ENCODE assay signal across 9 cellular contexts in genomic region chr2:62287895-62288589, GRCh38.
DNase-seq lines count a peak whose midpoint lies in the region; ATAC-seq, FAIRE-seq and TF ChIP-seq lines count a peak whose summit lies in the region.
"Had no signal": no experiment of that assay in that cellular context is flagged by ENCODE, and none has a peak within 500 bp of the region (broad histone marks: within the 10 kb centered on the region; RNA-seq: fewer than 3 reads in every experiment).

No MANE protein-coding gene starts in this region.

- intact Hi-C loops in K562 (cut with micrococcal nuclease), result no loop called here
- intact Hi-C loops in mucosa of descending colon (cut with DNase I, micrococcal nuclease), result no loop called here

- H3K9me2 ChIP-seq in Karpas-422 (replicated peaks; ENCODE audit: insufficient read depth, low read length), result no peaks in the 10 kb centered on the region

- peak; percentile 29; the same call in 1 of the 2 replicates for TF ChIP-seq EP300 in K562 (IDR thresholded peaks at IDR 0.05; ENCODE audit: low read length)

- DNase-seq in COLO829 (ENCODE audit: low spot score) (peak; percentile 77), LHCN-M2 (ENCODE audit: low read depth) (peak; percentile 88), RCC 7860 (ENCODE audit: low spot score) (peak; percentile 98), K562 (ENCODE audit: extremely low read depth in 1 of 4, low spot score in 3 of 4) (peak; percentile 58 to 91 (median 73)), mucosa of descending colon (peak; percentile 77 to 81 (median 77)), Karpas-422 (no peak), Ammon's horn (ENCODE audit: low spot score) (no peak)

- TF ChIP-seq RAD21 in K562 (CRISPR knock-in tag; conservative IDR thresholded peaks at IDR 0.05 in 1 of 2, IDR thresholded peaks at IDR 0.05 in 1 of 2), result peak in 1 of 2 experiments; percentile 28; a peak in 1 of 4 replicates

- H3K27ac ChIP-seq in K562 (ENCODE audit: extremely low read depth, low read depth, low read length) (peak overlapping the region; percentile 50), Karpas-422 (ENCODE audit: low read length) (no peak overlapping the region)
- H3K27ac ChIP-seq: epithelial cell of prostate had no signal

- no peaks in the 10 kb centered on the region for H3K36me3 ChIP-seq in K562 (ENCODE audit: control insufficient read depth, insufficient read depth, low read length)
- H3K36me3 ChIP-seq in mucosa of descending colon (ENCODE audit: low read depth), result no peaks in the 10 kb centered on the region
- H3K36me3 ChIP-seq in Karpas-422 (ENCODE audit: insufficient read depth, low read length), result no peaks in the 10 kb centered on the region

- WGBS in K562 (ENCODE audit: insufficient coverage, low coverage, missing lambda C conversion rate), result 0% methylated on average over 1 of the region's 1 CpG

- H3K4me3 ChIP-seq in K562, result no peak overlapping the region
- H3K4me3 ChIP-seq in mucosa of descending colon, result no peak overlapping the region
- H3K4me3 ChIP-seq in Karpas-422 (ENCODE audit: low read length), result no peak overlapping the region

- BruUV-seq in K562 (replicated peaks; lab: Mats Ljungman, UMichigan), result no TSS peak

- POLR2A ChIA-PET in K562 (lab: Yijun Ruan, JAX), result interaction anchor here (0.6 to 2.1 kb wide), 7 partner anchors 9 to 1742 kb away, joined by 3 to 6 read pairs (median 4); no protein-coding TSS in a partner anchor

- ATAC-seq in GM21528 (IDR thresholded peaks at IDR 0.05; ENCODE audit: low FRiP score, unreplicated experiment), result peak; percentile 85
- peak; percentile 82 for ATAC-seq in K562
- peak; percentile 78 for ATAC-seq in mucosa of descending colon

- H2AFZ ChIP-seq in K562 (ENCODE audit: low read depth, low read length), result peak overlapping the region; percentile 14
- H2AFZ ChIP-seq in Karpas-422 (ENCODE audit: low read length), result no peak overlapping the region

- H3K9ac ChIP-seq in K562 (ENCODE audit: insufficient read depth in 1 of 2, low read depth in 2 of 2, low read length in 2 of 2) (peak overlapping the region in 1 of 2 experiments; percentile 5; a peak in 1 of 4 replicates), Karpas-422 (ENCODE audit: low read length) (no peak overlapping the region)

- H3K4me1 ChIP-seq in K562 (replicated peaks in 1 of 2; ENCODE audit: control insufficient read depth in 2 of 2, insufficient read depth in 2 of 2, low read length in 2 of 2) (peaks cover 31 to 46% of the 10 kb centered on the region in 2 experiments), mucosa of descending colon (ENCODE audit: low read depth) (peaks cover 9% of the 10 kb centered on the region), Karpas-422 (ENCODE audit: low read length) (no peaks in the 10 kb centered on the region)

- H3K27me3 ChIP-seq in K562 (ENCODE audit: control insufficient read depth in 2 of 2, insufficient read depth in 2 of 2, low read length in 2 of 2) (no peaks in the 10 kb centered on the region), Karpas-422 (ENCODE audit: low read length) (no peaks in the 10 kb centered on the region)

- peak overlapping the region; percentile 45 for H3K4me2 ChIP-seq in K562 (ENCODE audit: insufficient read depth, low read length)
- H3K4me2 ChIP-seq in Karpas-422 (ENCODE audit: low read depth, low read length, poor library complexity, severe bottlenecking), result no peak overlapping the region

- CTCF ChIA-PET in K562 (lab: Yijun Ruan, JAX; ENCODE audit: low intra/inter-chr PET ratio), result no interaction called here

- no peaks in the 10 kb centered on the region for H3K9me1 ChIP-seq in K562 (ENCODE audit: control insufficient read depth, insufficient read depth, low read length)

- H3K9me3 ChIP-seq in K562 (replicated peaks; ENCODE audit: control insufficient read depth, insufficient read depth, low read depth, low read length), result peaks cover 9% of the 10 kb centered on the region
- H3K9me3 ChIP-seq in mucosa of descending colon, result peaks cover 10% of the 10 kb centered on the region
- peaks cover 8% of the 10 kb centered on the region for H3K9me3 ChIP-seq in Karpas-422 (ENCODE audit: low read length)

- TF ChIP-seq CTCF in K562 (IDR thresholded peaks at IDR 0.05 in 2 of 3, conservative IDR thresholded peaks at IDR 0.05 in 1 of 3; ENCODE audit: insufficient read depth in 2 of 3, low read depth in 1 of 3, low read length in 3 of 3) (no peak), mucosa of descending colon (IDR thresholded peaks at IDR 0.05) (no peak)

- no peaks in the 10 kb centered on the region for H4K20me1 ChIP-seq in K562 (replicated peaks; ENCODE audit: control insufficient read depth, insufficient read depth, low read length)
- no peaks in the 10 kb centered on the region for H4K20me1 ChIP-seq in Karpas-422 (ENCODE audit: insufficient read depth, low read depth, low read length)

- in situ Hi-C loops in K562 (cut with MboI), result no loop called here

- TF ChIP-seq POLR2A in K562 (conservative IDR thresholded peaks at IDR 0.05), result no peak

- FAIRE-seq in RCC 7860 (lab: Jason Lieb, UNC), result peak; percentile 96
- peak; percentile 87 for FAIRE-seq in K562 (lab: Jason Lieb, UNC)

- no peaks in the 10 kb centered on the region for H3K79me2 ChIP-seq in K562 (ENCODE audit: control insufficient read depth, insufficient read depth, low read length)
- no peaks in the 10 kb centered on the region for H3K79me2 ChIP-seq in Karpas-422 (ENCODE audit: low read length)

TF ChIP-seq in K562, 482 proteins besides CTCF, POLR2A, EP300 and RAD21 (continues in another document):
- TF ChIP-seq ZNF586 (CRISPR knock-in tag; conservative IDR thresholded peaks at IDR 0.05) (no peak), ZNF766 (CRISPR knock-in tag; conservative IDR thresholded peaks at IDR 0.05) (peak; percentile 71), TRIM24 (IDR thresholded peaks at IDR 0.05) (0 out of 4 replicates have a peak, but pooled peaks of 1 of the 2 experiments have one; percentile 39), PRPF4 (IDR thresholded peaks at IDR 0.05; ENCODE audit: insufficient read depth, low read depth, low read length, poor library complexity, severe bottlenecking) (no peak), SMAD4 (CRISPR knock-in tag; conservative IDR thresholded peaks at IDR 0.05) (peak; percentile 77; the same call in 1 of the 2 replicates), MCM7 (IDR thresholded peaks at IDR 0.05) (no peak), TCF7L2 (IDR thresholded peaks at IDR 0.05; ENCODE audit: low read depth, low read length) (no peak), ZNF431 (CRISPR knock-in tag; IDR thresholded peaks at IDR 0.05) (no peak), TEAD4 (IDR thresholded peaks at IDR 0.05; ENCODE audit: low read length) (no peak), TEAD4 (CRISPR knock-in tag; IDR thresholded peaks at IDR 0.05; ENCODE audit: borderline replicate concordance) (no peak), BCOR (IDR thresholded peaks at IDR 0.05) (no peak), LARP7 (IDR thresholded peaks at IDR 0.05) (no peak), ZNF212 (CRISPR knock-in tag; IDR thresholded peaks at IDR 0.05) (no peak), PHF21A (IDR thresholded peaks at IDR 0.05; ENCODE audit: borderline replicate concordance, low read depth) (no peak), ATF1 (CRISPR knock-in tag; IDR thresholded peaks at IDR 0.05) (no peak), ATF1 (tag; IDR thresholded peaks at IDR 0.05) (no peak), FIP1L1 (IDR thresholded peaks at IDR 0.05; ENCODE audit: low read depth, low read length, poor library complexity, severe bottlenecking) (no peak), RBFOX2 (IDR thresholded peaks at IDR 0.05; ENCODE audit: low read depth, low read length) (no peak), ZFP30 (CRISPR knock-in tag; IDR thresholded peaks at IDR 0.05; ENCODE audit: borderline replicate concordance) (no peak), MBD2 (IDR thresholded peaks at IDR 0.05; ENCODE audit: borderline replicate concordance, low read depth) (no peak), TEAD2 (tag; IDR thresholded peaks at IDR 0.05) (no peak), SIX5 (IDR thresholded peaks at IDR 0.05; ENCODE audit: borderline replicate concordance in 1 of 2, insufficient read depth in 1 of 2, low read depth in 1 of 2, low read length in 2 of 2) (no peak), ZZZ3 (IDR thresholded peaks at IDR 0.05) (no peak), ZNF174 (CRISPR knock-in tag; IDR thresholded peaks at IDR 0.05) (no peak), NCOR1 (IDR thresholded peaks at IDR 0.05) (peak; percentile 56; the same call in 1 of the 2 replicates)
- TF ChIP-seq, protein P1, sequence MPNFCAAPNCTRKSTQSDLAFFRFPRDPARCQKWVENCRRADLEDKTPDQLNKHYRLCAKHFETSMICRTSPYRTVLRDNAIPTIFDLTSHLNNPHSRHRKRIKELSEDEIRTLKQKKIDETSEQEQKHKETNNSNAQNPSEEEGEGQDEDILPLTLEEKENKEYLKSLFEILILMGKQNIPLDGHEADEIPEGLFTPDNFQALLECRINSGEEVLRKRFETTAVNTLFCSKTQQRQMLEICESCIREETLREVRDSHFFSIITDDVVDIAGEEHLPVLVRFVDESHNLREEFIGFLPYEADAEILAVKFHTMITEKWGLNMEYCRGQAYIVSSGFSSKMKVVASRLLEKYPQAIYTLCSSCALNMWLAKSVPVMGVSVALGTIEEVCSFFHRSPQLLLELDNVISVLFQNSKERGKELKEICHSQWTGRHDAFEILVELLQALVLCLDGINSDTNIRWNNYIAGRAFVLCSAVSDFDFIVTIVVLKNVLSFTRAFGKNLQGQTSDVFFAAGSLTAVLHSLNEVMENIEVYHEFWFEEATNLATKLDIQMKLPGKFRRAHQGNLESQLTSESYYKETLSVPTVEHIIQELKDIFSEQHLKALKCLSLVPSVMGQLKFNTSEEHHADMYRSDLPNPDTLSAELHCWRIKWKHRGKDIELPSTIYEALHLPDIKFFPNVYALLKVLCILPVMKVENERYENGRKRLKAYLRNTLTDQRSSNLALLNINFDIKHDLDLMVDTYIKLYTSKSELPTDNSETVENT (CRISPR knock-in tag; IDR thresholded peaks at IDR 0.05), result no peak

Comparison
In these comparisons a context has a peak if more than half of its experiments do, and no peak if none do; other contexts are left out.
1. DNase-seq: peak in COLO829 (single experiment), LHCN-M2 (single experiment), RCC 7860 (single experiment), K562 (4 of 4) and mucosa of descending colon (3 of 3); none in Karpas-422 (single experiment) and Ammon's horn (single experiment).
2. Peak in every context shown above with its lines, with median percentiles within 50 percentile points of each other: ATAC-seq.